Comparison of ENCODE assay signal across 8 cellular contexts in the genomic region with DNA sequence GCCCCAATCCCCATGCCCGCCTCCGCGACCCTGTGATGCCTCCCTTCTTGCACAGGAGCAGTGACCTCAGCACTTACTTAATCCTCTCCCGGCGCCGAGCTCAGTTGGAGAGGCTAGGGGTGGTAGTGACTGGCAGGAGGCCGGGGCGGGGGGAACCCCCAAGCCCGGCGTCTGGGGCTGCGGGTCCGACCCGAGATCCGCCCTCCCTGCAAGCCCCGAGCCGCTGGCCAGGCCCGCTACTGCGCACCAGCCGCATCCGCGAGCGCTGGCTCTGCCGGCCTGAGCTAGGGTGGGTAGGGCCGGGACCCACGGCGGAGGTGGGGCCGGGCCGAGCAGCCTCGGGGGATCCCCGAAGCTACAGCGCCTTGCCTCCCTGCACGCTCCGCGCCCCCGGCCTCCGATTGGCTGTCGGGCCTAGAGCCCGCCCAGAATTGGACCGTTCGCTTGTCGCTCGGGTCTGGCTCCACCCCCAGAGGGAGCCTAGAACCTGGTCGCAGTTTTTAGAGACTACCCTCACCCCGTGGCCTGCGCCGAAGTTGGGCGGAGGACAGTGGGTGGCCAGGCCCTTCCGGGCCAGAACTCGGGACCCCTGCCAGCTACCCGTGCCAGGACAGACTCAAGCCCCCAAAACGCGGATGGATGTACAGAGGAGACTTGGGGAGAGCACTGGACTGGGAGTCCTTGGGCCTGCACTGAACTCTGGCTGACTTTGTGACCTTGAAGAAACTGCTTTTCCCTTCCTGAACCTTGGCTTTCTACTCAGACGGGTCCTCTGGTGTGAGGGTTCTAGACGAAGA. TPM values are rescaled to one million over a fixed set of nuclear protein-coding genes. Genes with fewer than 3 reads are reported as not detected.
A peak's percentile ranks its signal among the peaks of the same experiment; 100 is the strongest.
DNase-seq lines count a peak whose midpoint lies in the region; ATAC-seq, FAIRE-seq and TF ChIP-seq lines count a peak whose summit lies in the region.

Gene C3orf18 (minus strand): TSS at position 362 of the 797 bp plus-strand sequence. CDS start 2,048 bp downstream, outside the sequence.

- no peaks in the 10 kb centered on the region for H3K27me3 Mint-ChIP-seq in activated T-helper 2 cell treated with anti-CD3 and anti-CD28 coated beads, Interferon-gamma antibody, Interleukin-2, Interleukin-4, amounts not matched to agents 10 μg/mL and 5 μg/mL and 100 μg/mL, durations not matched to agents 14 hours and 24 hours and 36 hours (ENCODE audit: low read depth)
- no peaks in the 10 kb centered on the region for H3K27me3 Mint-ChIP-seq in natural killer cell treated with Interleukin-12 subunit alpha and Interleukin-12 subunit beta and Interleukin-15 and Interleukin-18, amount 100 ng/mL, for 72 hours

- peaks cover 46% of the 10 kb centered on the region for H3K36me3 Mint-ChIP-seq in activated T-helper 2 cell treated with anti-CD3 and anti-CD28 coated beads, Interferon-gamma antibody, Interleukin-2, Interleukin-4, amounts not matched to agents 10 μg/mL and 5 μg/mL and 100 μg/mL, durations not matched to agents 14 hours and 24 hours and 36 hours (ENCODE audit: low read depth)
- no peaks in the 10 kb centered on the region for H3K36me3 Mint-ChIP-seq in natural killer cell treated with Interleukin-12 subunit alpha and Interleukin-12 subunit beta and Interleukin-15 and Interleukin-18, amount 100 ng/mL, for 72 hours

- POLR2A ChIA-PET in RWPE1 (lab: Yijun Ruan, JAX; ENCODE audit: low non-redundant PET) = no interaction called here

- TF ChIP-seq CTCF in GM20000 (IDR thresholded peaks at IDR 0.05; ENCODE audit: extremely low read depth, missing control alignments) (no peak), RWPE1 (conservative IDR thresholded peaks at IDR 0.05; ENCODE audit: low read depth) (no peak), fibroblast of pulmonary artery (IDR thresholded peaks at IDR 0.05; ENCODE audit: low read length, missing control alignments) (no peak)

- peak; percentile 69 for DNase-seq in COLO829 (ENCODE audit: low spot score)
- DNase-seq in GM20000 (ENCODE audit: low spot score) = peak; percentile 99
- DNase-seq in HTR-8/SVneo (ENCODE audit: insufficient read length, low spot score) = peak; percentile 89
- DNase-seq in RWPE1 (ENCODE audit: low spot score) = peak; percentile 75
- peak; percentile 96 for DNase-seq in activated T-helper 2 cell treated with anti-CD3 and anti-CD28 coated beads, Interferon-gamma antibody, Interleukin-2, Interleukin-4, amounts not matched to agents 10 μg/mL and 5 μg/mL and 100 μg/mL, durations not matched to agents 14 hours and 24 hours and 36 hours (ENCODE audit: low spot score)
- DNase-seq in fibroblast of pulmonary artery (ENCODE audit: low read depth) = peak; percentile 89
- peak; percentile 98 for DNase-seq in natural killer cell treated with Interleukin-12 subunit alpha and Interleukin-12 subunit beta and Interleukin-15 and Interleukin-18, amount 100 ng/mL, for 72 hours (ENCODE audit: low spot score)
- peak; percentile 83 to 93 (median 88) for DNase-seq in stimulated activated naive CD4-positive, alpha-beta T cell (lab: John Stamatoyannopoulos, UW)

- intact Hi-C loops in activated T-helper 2 cell treated with anti-CD3 and anti-CD28 coated beads, Interferon-gamma antibody, Interleukin-2, Interleukin-4, amounts not matched to agents 10 μg/mL and 5 μg/mL and 100 μg/mL, durations not matched to agents 14 hours and 24 hours and 36 hours (cut with micrococcal nuclease) = loop anchor here (2.0 to 5.0 kb wide), 3 partner anchors 215 to 1375 kb away; partner anchors contain the start of genes CYB561D2, MANF, NPRL2 and PARP3

- H3K4me3 ChIP-seq in fibroblast of pulmonary artery (replicated peaks; ENCODE audit: low read depth, low read length) = peak within 1 kb of the TSS; percentile 98

- peak within 1 kb of the TSS; percentile 95 for H3K4me3 Mint-ChIP-seq in activated T-helper 2 cell treated with anti-CD3 and anti-CD28 coated beads, Interferon-gamma antibody, Interleukin-2, Interleukin-4, amounts not matched to agents 10 μg/mL and 5 μg/mL and 100 μg/mL, durations not matched to agents 14 hours and 24 hours and 36 hours (ENCODE audit: low read depth)
- peak within 1 kb of the TSS; percentile 92 for H3K4me3 Mint-ChIP-seq in natural killer cell treated with Interleukin-12 subunit alpha and Interleukin-12 subunit beta and Interleukin-15 and Interleukin-18, amount 100 ng/mL, for 72 hours

- H3K27ac ChIP-seq in RWPE1 = peak within 1 kb of the TSS; percentile 91

- peak; percentile 89 to 91 for ATAC-seq in natural killer cell treated with Interleukin-12 subunit alpha and Interleukin-12 subunit beta and Interleukin-15 and Interleukin-18, amount 100 ng/mL, for 72 hours

- CTCF ChIA-PET in RWPE1 (lab: Yijun Ruan, JAX) = no interaction called here

- peak within 1 kb of the TSS; percentile 96 for H3K27ac Mint-ChIP-seq in activated T-helper 2 cell treated with anti-CD3 and anti-CD28 coated beads, Interferon-gamma antibody, Interleukin-2, Interleukin-4, amounts not matched to agents 10 μg/mL and 5 μg/mL and 100 μg/mL, durations not matched to agents 14 hours and 24 hours and 36 hours
- peak within 1 kb of the TSS; percentile 86 to 94 for H3K27ac Mint-ChIP-seq in natural killer cell treated with Interleukin-12 subunit alpha and Interleukin-12 subunit beta and Interleukin-15 and Interleukin-18, amount 100 ng/mL, for 72 hours

- no peaks in the 10 kb centered on the region for H3K9me3 Mint-ChIP-seq in activated T-helper 2 cell treated with anti-CD3 and anti-CD28 coated beads, Interferon-gamma antibody, Interleukin-2, Interleukin-4, amounts not matched to agents 10 μg/mL and 5 μg/mL and 100 μg/mL, durations not matched to agents 14 hours and 24 hours and 36 hours
- H3K9me3 Mint-ChIP-seq in natural killer cell treated with Interleukin-12 subunit alpha and Interleukin-12 subunit beta and Interleukin-15 and Interleukin-18, amount 100 ng/mL, for 72 hours = no peaks in the 10 kb centered on the region

- peaks cover 54% of the 10 kb centered on the region for H3K4me1 Mint-ChIP-seq in activated T-helper 2 cell treated with anti-CD3 and anti-CD28 coated beads, Interferon-gamma antibody, Interleukin-2, Interleukin-4, amounts not matched to agents 10 μg/mL and 5 μg/mL and 100 μg/mL, durations not matched to agents 14 hours and 24 hours and 36 hours (ENCODE audit: low read depth)
- H3K4me1 Mint-ChIP-seq in natural killer cell treated with Interleukin-12 subunit alpha and Interleukin-12 subunit beta and Interleukin-15 and Interleukin-18, amount 100 ng/mL, for 72 hours (ENCODE audit: low read depth in 2 of 2) = peaks cover 32 to 38% of the 10 kb centered on the region in 2 donors

- no peak for FAIRE-seq in HTR-8/SVneo (lab: Jason Lieb, UNC)

RNA-seq across cellular contexts. Expression of gene C3orf18, which starts in this region (rescaled TPM):
- total RNA-seq in activated T-helper 2 cell treated with anti-CD3 and anti-CD28 coated beads, Interferon-gamma antibody, Interleukin-2, Interleukin-4, amounts not matched to agents 10 μg/mL and 5 μg/mL and 100 μg/mL, durations not matched to agents 14 hours and 24 hours and 36 hours = 35.2 and 37.2 TPM in 2 replicates
- total RNA-seq in natural killer cell treated with Interleukin-12 subunit alpha and Interleukin-12 subunit beta and Interleukin-15 and Interleukin-18, amount 100 ng/mL, for 72 hours = 1 to 10 TPM; 5.1 to 6.2 TPM

Comparison
In these comparisons a context has a peak if more than half of its experiments do, and no peak if none do; other contexts are left out.
1. Peak in every context shown above with its lines: DNase-seq, ATAC-seq, H3K4me3 ChIP-seq and H3K27ac ChIP-seq.